Comparison of ENCODE assay signal across 8 cellular contexts in the genomic region with DNA sequence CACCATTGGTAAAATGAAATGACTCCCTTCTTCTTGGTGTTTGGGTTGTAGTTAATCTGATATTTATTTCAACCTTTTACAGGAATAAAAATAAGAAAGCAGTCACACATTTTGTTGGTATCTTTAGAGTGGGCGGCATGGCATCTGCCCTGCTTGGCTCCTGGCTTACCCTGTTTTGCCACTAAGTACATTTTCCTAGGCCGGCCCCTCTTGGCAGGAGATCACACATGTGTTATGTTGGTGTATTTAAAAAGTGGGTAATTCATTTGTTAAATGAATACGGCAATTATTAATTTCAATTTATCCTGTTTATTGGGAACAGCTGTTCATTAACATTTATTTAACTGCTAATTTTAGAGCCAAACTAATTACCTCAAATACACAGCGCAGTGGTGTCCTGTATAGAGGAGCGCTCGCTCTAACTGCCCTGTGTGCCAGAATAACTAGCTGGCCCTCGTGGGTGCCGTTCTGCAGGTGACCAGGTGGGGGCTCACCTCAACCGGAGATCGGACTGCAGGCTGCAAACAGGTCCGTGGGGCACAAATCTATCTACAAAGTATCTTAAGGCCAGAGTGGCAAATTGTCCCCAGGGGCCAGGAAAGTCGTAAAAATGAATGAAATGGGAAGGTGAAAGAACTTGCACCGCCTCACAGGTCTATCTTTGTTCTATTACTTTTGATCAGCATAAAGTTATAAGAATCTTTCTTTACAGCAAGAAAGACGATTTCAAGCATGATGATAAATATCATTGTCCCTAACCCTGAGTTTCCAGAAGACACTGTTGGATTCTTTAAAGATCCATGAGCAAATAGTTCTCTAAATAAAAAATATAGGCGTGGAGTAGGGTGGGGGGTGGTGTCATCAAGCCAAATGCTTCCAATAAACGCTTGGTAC. TPM values are rescaled to one million over a fixed set of nuclear protein-coding genes. Genes with fewer than 3 reads are reported as not detected.
DNase-seq lines count a peak whose midpoint lies in the region; ATAC-seq and TF ChIP-seq lines count a peak whose summit lies in the region.

No MANE protein-coding gene starts in this region.

- TF ChIP-seq POLR2A in breast epithelium (IDR thresholded peaks at IDR 0.05), result no peak

- H3K4me3 ChIP-seq in AG04450 (ENCODE audit: low read depth, low read length) (no peak overlapping the region), WI38 (ENCODE audit: low read depth, low read length) (no peak overlapping the region), breast epithelium (no peak overlapping the region)

- TF ChIP-seq CTCF in AG04450 (IDR thresholded peaks at IDR 0.05; ENCODE audit: low read depth, low read length) (peak; percentile 85), WI38 (IDR thresholded peaks at IDR 0.05; ENCODE audit: low read depth, low read length) (peak; percentile 68), breast epithelium (IDR thresholded peaks at IDR 0.05) (peak; percentile 49 to 84 (median 81))

- POLR2A ChIA-PET in AG04450 (lab: Yijun Ruan, JAX), result no interaction called here

- ATAC-seq in GM18519 (IDR thresholded peaks at IDR 0.05; ENCODE audit: low FRiP score, unreplicated experiment) (peak; percentile 98), HG02981 (IDR thresholded peaks at IDR 0.05; ENCODE audit: unreplicated experiment) (peak; percentile 98), left colon (peak; percentile 96)

- no peaks in the 10 kb centered on the region for H3K36me3 ChIP-seq in breast epithelium

- H3K27me3 ChIP-seq in AG04450 (ENCODE audit: control insufficient read depth, insufficient read depth, low read length) (no peaks in the 10 kb centered on the region), breast epithelium (no peaks in the 10 kb centered on the region)

- intact Hi-C loops in breast epithelium (cut with DNase I; ENCODE audit: low total_unique reads), result loop anchor here (10.0 kb wide), 2 partner anchors 373 to 1267 kb away; no protein-coding TSS in a partner anchor
- intact Hi-C loops in left colon (cut with DNase I, micrococcal nuclease), result loop anchor here (5.0 to 10.0 kb wide), 2 partner anchors 423 to 635 kb away; no protein-coding TSS in a partner anchor

- CTCF ChIA-PET in AG04450 (lab: Charles Lee), result interaction anchor here (0.6 to 5.3 kb wide), 14 partner anchors 9 to 1036 kb away, joined by 3 to 85 read pairs (median 6); a partner anchor contains a TSS

- DNase-seq in AG04450 (ENCODE audit: low read depth, low spot score), result peak; percentile 18
- DNase-seq in NCI-H2081 (lab: John Stamatoyannopoulos, UW), result peak; percentile 52 to 56
- DNase-seq in breast epithelium (ENCODE audit: low spot score in 2 of 2), result peak; percentile 64 to 74
- DNase-seq in left colon, result peak; percentile 46 to 74
- peak; percentile 51 to 63 for DNase-seq in stimulated activated CD4-positive, alpha-beta T cell treated with anti-CD3 and anti-CD28 coated beads, Interleukin-4, amount 100 ng/mL, for 4 hours

- H3K4me1 ChIP-seq in breast epithelium, result no peaks in the 10 kb centered on the region

- H3K27ac ChIP-seq in AG04450 (ENCODE audit: low read depth, low read length) (no peak overlapping the region), breast epithelium (no peak overlapping the region)

- H3K9me3 ChIP-seq in AG04450 (ENCODE audit: control insufficient read depth, insufficient read depth, low read length) (no peaks in the 10 kb centered on the region), breast epithelium (no peaks in the 10 kb centered on the region)

RNA-seq across cellular contexts. Expression of a gene that starts 26.2 kb away (rescaled TPM):
- polyA plus RNA-seq in AG04450 (2011; rRNA removed), result not detected in 2 replicates
- not detected in 2 replicates for polyA minus RNA-seq in AG04450 (2011; rRNA and poly(A)+ RNA removed)
- total RNA-seq in breast epithelium (not detected), left colon (not detected)

Comparison
In these comparisons a context has a peak if more than half of its experiments do, and no peak if none do; other contexts are left out.
1. DNase-seq: peak in every context shown above with its lines; median percentile 69 in breast epithelium; 60 in left colon; 57 in stimulated activated CD4-positive, alpha-beta T cell treated with anti-CD3 and anti-CD28 coated beads, Interleukin-4, amount 100 ng/mL, for 4 hours; 54 in NCI-H2081; 18 in AG04450.